ENCODE assay signal across 9 cellular contexts in the genomic region with DNA sequence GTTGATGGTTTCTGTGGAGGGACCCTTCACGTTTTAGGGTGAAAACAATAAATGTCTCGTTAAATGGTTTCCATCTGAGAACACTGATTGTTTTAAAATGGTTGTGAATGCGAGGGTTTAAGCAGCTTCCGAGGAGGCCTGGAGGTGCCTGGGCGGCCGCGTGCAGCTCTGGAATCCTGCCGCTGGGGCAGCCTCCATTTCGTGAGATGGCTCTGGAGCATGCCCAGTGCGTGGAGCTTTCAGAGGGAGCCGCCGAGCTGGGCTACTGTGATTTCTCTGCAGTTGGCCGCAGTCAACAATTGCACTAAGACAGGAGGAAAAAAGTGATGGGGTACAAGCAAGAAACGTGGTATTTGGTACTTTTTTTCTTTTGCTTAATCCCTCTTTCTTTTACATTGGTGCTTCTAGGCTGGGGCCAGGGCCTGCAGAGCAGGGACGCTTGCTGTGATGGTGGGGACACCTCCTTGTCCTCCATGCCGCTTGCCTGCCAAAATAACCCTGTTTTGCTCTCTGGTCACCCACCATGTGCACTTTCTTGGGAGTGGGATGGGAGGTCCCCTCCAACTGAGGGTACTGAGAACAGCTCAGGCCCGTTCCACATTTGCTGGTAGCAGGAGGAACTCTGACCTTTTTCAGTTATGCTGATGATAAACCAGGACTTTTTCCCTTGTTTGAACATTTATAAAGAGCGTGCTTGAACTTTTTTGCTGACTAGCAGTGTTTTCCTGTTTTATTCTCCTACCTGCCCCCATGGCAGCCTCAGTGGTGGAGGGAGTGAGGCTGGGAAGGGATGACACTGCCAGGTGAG. TPM values are rescaled to one million over a fixed set of nuclear protein-coding genes. Genes with fewer than 3 reads are reported as not detected.
DNase-seq lines count a peak whose midpoint lies in the region; ATAC-seq and TF ChIP-seq lines count a peak whose summit lies in the region.
"Had no signal": no experiment of that assay in that cellular context is flagged by ENCODE, and none has a peak within 500 bp of the region (broad histone marks: within the 10 kb centered on the region; RNA-seq: fewer than 3 reads in every experiment).

No MANE protein-coding gene starts in this region.

- DNase-seq in NCI-H2227 (lab: John Stamatoyannopoulos, UW; ENCODE audit: unreplicated experiment): peak; percentile 49
- no peak for DNase-seq in NCI-H2227 treated with DMSO at 0.1 percent for 48 hours (lab: John Stamatoyannopoulos, UW)
- DNase-seq in effector memory CD8-positive, alpha-beta T cell: no peak
- DNase-seq in mesothelial cell of epicardium (ENCODE audit: low spot score in 2 of 2, unreplicated experiment in 2 of 2): no peak
- DNase-seq in type B pancreatic cell (ENCODE audit: extremely low spot score, unreplicated experiment): no peak
- DNase-seq in glomerular visceral epithelial cell (ENCODE audit: extremely low spot score): no peak
- no peak for DNase-seq in NCI-H1436 (lab: John Stamatoyannopoulos, UW)
- DNase-seq in immature natural killer cell: no peak
- DNase-seq: NCI-H226 had no signal

- H3K4me3 Mint-ChIP-seq in effector memory CD8-positive, alpha-beta T cell: no peak overlapping the region
- no peak overlapping the region for H3K4me3 Mint-ChIP-seq in mesothelial cell of epicardium
- H3K4me3 Mint-ChIP-seq in type B pancreatic cell: no peak overlapping the region
- H3K4me3 Mint-ChIP-seq in immature natural killer cell: no peak overlapping the region

- TF ChIP-seq CTCF in mesothelial cell of epicardium (IDR thresholded peaks at IDR 0.05; ENCODE audit: unreplicated experiment): no peak
- TF ChIP-seq CTCF in type B pancreatic cell (conservative IDR thresholded peaks at IDR 0.05): peak; percentile 50

- H3K4me1 Mint-ChIP-seq in effector memory CD8-positive, alpha-beta T cell (ENCODE audit: low read depth in 2 of 2): peaks cover 29 to 32% of the 10 kb centered on the region in 2 donors
- peaks cover 40% of the 10 kb centered on the region for H3K4me1 Mint-ChIP-seq in mesothelial cell of epicardium
- H3K4me1 Mint-ChIP-seq in type B pancreatic cell (ENCODE audit: unreplicated experiment): peaks cover 42% of the 10 kb centered on the region
- peaks cover 47 to 83% of the 10 kb centered on the region in 2 donors for H3K4me1 Mint-ChIP-seq in immature natural killer cell

- no peaks in the 10 kb centered on the region for H3K27me3 Mint-ChIP-seq in effector memory CD8-positive, alpha-beta T cell
- H3K27me3 Mint-ChIP-seq in mesothelial cell of epicardium (ENCODE audit: low read depth) (no peaks in the 10 kb centered on the region), type B pancreatic cell (no peaks in the 10 kb centered on the region), immature natural killer cell (ENCODE audit: low read depth in 3 of 3) (peaks cover 0 to 3% (median 0%) of the 10 kb centered on the region in 3 donors)

- H3K9me3 Mint-ChIP-seq in effector memory CD8-positive, alpha-beta T cell: no peaks in the 10 kb centered on the region
- H3K9me3 Mint-ChIP-seq in mesothelial cell of epicardium (no peaks in the 10 kb centered on the region), type B pancreatic cell (no peaks in the 10 kb centered on the region), immature natural killer cell (no peaks in the 10 kb centered on the region)

- H3K27ac Mint-ChIP-seq in effector memory CD8-positive, alpha-beta T cell: peak overlapping the region; percentile 29 to 74
- H3K27ac Mint-ChIP-seq in mesothelial cell of epicardium (peak overlapping the region; percentile 83), type B pancreatic cell (peak overlapping the region; percentile 41), immature natural killer cell (peak overlapping the region in 2 of 6 donors; percentile 13 to 24)

- ATAC-seq in effector memory CD8-positive, alpha-beta T cell (replicated peaks): no peak

- peaks cover 26% of the 10 kb centered on the region for H3K36me3 Mint-ChIP-seq in effector memory CD8-positive, alpha-beta T cell (ENCODE audit: insufficient read depth)
- peaks cover 17% of the 10 kb centered on the region for H3K36me3 Mint-ChIP-seq in mesothelial cell of epicardium
- peaks cover 32% of the 10 kb centered on the region for H3K36me3 Mint-ChIP-seq in type B pancreatic cell
- peaks cover 7 to 20% (median 12%) of the 10 kb centered on the region in 3 donors for H3K36me3 Mint-ChIP-seq in immature natural killer cell

RNA-seq across cellular contexts. Expression of a gene that starts 47.1 kb away (rescaled TPM):
- total RNA-seq in mesothelial cell of epicardium (133 to 147 TPM (median 136 TPM) in 3 replicates), type B pancreatic cell (ENCODE audit: low replicate concordance) (99.8 and 111 TPM in 2 replicates)
- 10 to 100 TPM; 14.1 to 62.7 (median 14.8) TPM for polyA plus RNA-seq in immature natural killer cell
